18 cellular contexts compared by ENCODE assay signal in genomic region chr10:6233725-6234277, GRCh38. TPM values are rescaled to one million over a fixed set of nuclear protein-coding genes. Genes with fewer than 3 reads are reported as not detected.
DNase-seq lines count a peak whose midpoint lies in the region; ATAC-seq and FAIRE-seq lines count a peak whose summit lies in the region.
"Had no signal": no experiment of that assay in that cellular context is flagged by ENCODE, and none has a peak within 500 bp of the region (broad histone marks: within the 10 kb centered on the region; RNA-seq: fewer than 3 reads in every experiment).

No MANE protein-coding gene starts in this region.

- in situ Hi-C loops in KBM-7 (cut with MboI; ENCODE audit: low pct_unique_long_range_greater_than_20kb, low sequenced_read_pairs), result no loop called here

- no peak overlapping the region for H3K4me3 Mint-ChIP-seq in activated T-helper 17 cell treated with anti-CD3 and anti-CD28 coated beads, Interleukin-2, amount 50 U/mL, for 72 hours

- no peaks in the 10 kb centered on the region for H3K9me3 Mint-ChIP-seq in activated naive CD4-positive, alpha-beta T cell treated with anti-CD3 and anti-CD28 coated beads, Interleukin-2, amount 50 U/mL, for 72 hours
- no peaks in the 10 kb centered on the region for H3K9me3 Mint-ChIP-seq in activated T-helper 17 cell treated with anti-CD3 and anti-CD28 coated beads, Interleukin-2, amount 50 U/mL, for 72 hours

- H3K27ac Mint-ChIP-seq in activated naive CD4-positive, alpha-beta T cell treated with anti-CD3 and anti-CD28 coated beads, Interleukin-2, amount 50 U/mL, for 72 hours, result peak overlapping the region; percentile 57 to 72
- peak overlapping the region; percentile 7 for H3K27ac Mint-ChIP-seq in activated T-helper 17 cell treated with anti-CD3 and anti-CD28 coated beads, Interleukin-2, amount 50 U/mL, for 72 hours

- DNase-seq in activated naive CD4-positive, alpha-beta T cell treated with anti-CD3 and anti-CD28 coated beads, Interleukin-2, amount 50 U/mL, for 72 hours (ENCODE audit: low spot score in 2 of 2), result no peak
- no peak for DNase-seq in activated naive CD4-positive, alpha-beta T cell treated with Interleukin-2 at 50 U/mL for 16 hours
- DNase-seq in islet precursor cell, result peak; percentile 47
- peak; percentile 38 for DNase-seq in small intestine
- no peak for DNase-seq in HUDEP-2 (lab: John Stamatoyannopoulos, UW; ENCODE audit: unreplicated experiment in 76 of 76)
- DNase-seq in DMS 273 (lab: John Stamatoyannopoulos, UW; ENCODE audit: unreplicated experiment), result no peak
- no peak for DNase-seq in KBM-7
- DNase-seq: DMS 273 treated with DMSO at 0.1 percent for 48 hours, GF-D8, IMR-90, NCI-H187, NCI-H345, NCI-H69, SHP77 treated with DMSO at 0.1 percent for 48 hours had no signal

- 70 to 82% (median 76%) methylated on average over 11 of the region's 11 CpGs for WGBS in small intestine, 3 donors

- no peak for ATAC-seq in activated naive CD4-positive, alpha-beta T cell treated with anti-CD3 and anti-CD28 coated beads, Interleukin-2, amount 50 U/mL, for 72 hours
- ATAC-seq in activated T-helper 17 cell treated with anti-CD3 and anti-CD28 coated beads, Interleukin-2, amount 50 U/mL, for 72 hours (replicated peaks), result no peak

- no peak overlapping the region for H3K4me3 ChIP-seq in small intestine (ENCODE audit: low read depth in 1 of 2, low read length in 2 of 2)
- H3K4me3 ChIP-seq: BLaER1 treated with 17β-estradiol and CSF1 and Interleukin-3, amounts not matched to agents 10 nM and 100 nM had no signal

- H3K4me1 ChIP-seq in small intestine (ENCODE audit: control insufficient read depth in 2 of 2, insufficient read depth in 1 of 2, low read depth in 1 of 2, low read length in 1 of 2), result no peaks in the 10 kb centered on the region

- FAIRE-seq in small intestine (lab: Jason Lieb, UNC), result no peak
- FAIRE-seq: A204.1, H54 had no signal

- peaks cover 20% of the 10 kb centered on the region for H3K4me1 Mint-ChIP-seq in activated T-helper 17 cell treated with anti-CD3 and anti-CD28 coated beads, Interleukin-2, amount 50 U/mL, for 72 hours

- H3K27me3 ChIP-seq in small intestine (ENCODE audit: control insufficient read depth in 2 of 2, insufficient read depth in 2 of 2, low read length in 2 of 2), result no peaks in the 10 kb centered on the region
- H3K27me3 ChIP-seq: BLaER1 treated with 17β-estradiol and CSF1 and Interleukin-3, amounts not matched to agents 10 nM and 100 nM had no signal

- no peaks in the 10 kb centered on the region for H3K27me3 Mint-ChIP-seq in activated T-helper 17 cell treated with anti-CD3 and anti-CD28 coated beads, Interleukin-2, amount 50 U/mL, for 72 hours

- no peak overlapping the region for H3K27ac ChIP-seq in small intestine (ENCODE audit: low read depth in 1 of 2, low read length in 1 of 2)
- H3K27ac ChIP-seq: BLaER1 treated with 17β-estradiol and CSF1 and Interleukin-3, amounts not matched to agents 10 nM and 100 nM had no signal

- H3K36me3 ChIP-seq in small intestine (ENCODE audit: control insufficient read depth in 2 of 2, insufficient read depth in 2 of 2, low read length in 2 of 2), result peaks cover 19 to 24% of the 10 kb centered on the region in 2 donors

- no peaks in the 10 kb centered on the region for H3K9me3 ChIP-seq in small intestine (ENCODE audit: control insufficient read depth, low read depth)
- H3K9me3 ChIP-seq: BLaER1 treated with 17β-estradiol and CSF1 and Interleukin-3, amounts not matched to agents 10 nM and 100 nM had no signal

- peaks cover 17 to 61% of the 10 kb centered on the region in 2 donors for H3K36me3 Mint-ChIP-seq in activated naive CD4-positive, alpha-beta T cell treated with anti-CD3 and anti-CD28 coated beads, Interleukin-2, amount 50 U/mL, for 72 hours
- H3K36me3 Mint-ChIP-seq in activated T-helper 17 cell treated with anti-CD3 and anti-CD28 coated beads, Interleukin-2, amount 50 U/mL, for 72 hours (ENCODE audit: low read depth), result peaks cover 88% of the 10 kb centered on the region

RNA-seq across cellular contexts. Expression of gene PFKFB3, which starts 31.1 kb away (rescaled TPM):
- total RNA-seq in activated naive CD4-positive, alpha-beta T cell treated with anti-CD3 and anti-CD28 coated beads, Interleukin-2, amount 50 U/mL, for 72 hours, result 100 to 1,000 TPM in 1 of 2 donors, 10 to 100 TPM in 1; 77.0 to 181 TPM
- 100 to 1,000 TPM; 157 to 310 TPM for total RNA-seq in activated T-helper 17 cell treated with anti-CD3 and anti-CD28 coated beads, Interleukin-2, amount 50 U/mL, for 72 hours
- polyA plus RNA-seq in small intestine, result 10 to 100 TPM; 10.1 to 28.4 (median 17.0) TPM

Comparison
In these comparisons a context has a peak if more than half of its experiments do, and no peak if none do; other contexts are left out.
1. DNase-seq: peak in islet precursor cell (single experiment) and small intestine (single experiment); none in activated naive CD4-positive, alpha-beta T cell treated with anti-CD3 and anti-CD28 coated beads, Interleukin-2, amount 50 U/mL, for 72 hours (0 of 2), activated naive CD4-positive, alpha-beta T cell treated with Interleukin-2 at 50 U/mL for 16 hours (single experiment), HUDEP-2 (0 of 76), DMS 273 (single experiment) and KBM-7 (single experiment).